19 cellular contexts compared by ENCODE assay signal in the genomic region with DNA sequence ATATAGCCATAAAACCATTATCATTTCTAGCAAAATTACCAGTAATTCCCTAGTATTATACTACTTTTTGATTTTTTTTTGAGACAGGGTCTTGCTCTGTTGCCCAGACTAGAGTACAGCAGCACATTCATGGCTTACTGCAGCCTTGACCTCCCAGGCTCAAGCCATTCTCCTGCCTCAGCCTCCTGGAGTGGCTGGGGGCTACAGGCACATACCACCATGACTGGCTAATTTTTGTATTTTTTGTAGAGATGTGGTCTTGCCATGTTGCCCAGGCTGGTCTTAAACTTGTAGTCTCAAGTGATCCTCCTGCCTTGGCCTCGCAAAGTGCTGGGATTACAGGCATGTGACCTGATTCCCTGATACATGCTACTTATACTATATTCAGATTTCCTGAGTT. TPM values are rescaled to one million over a fixed set of nuclear protein-coding genes. Genes with fewer than 3 reads are reported as not detected.
DNase-seq lines count a peak whose midpoint lies in the region; ATAC-seq and TF ChIP-seq lines count a peak whose summit lies in the region.
"Had no signal": no experiment of that assay in that cellular context is flagged by ENCODE, and none has a peak within 500 bp of the region (broad histone marks: within the 10 kb centered on the region; RNA-seq: fewer than 3 reads in every experiment).

No MANE protein-coding gene starts in this region.

- intact Hi-C loops in left ventricle myocardium superior (cut with micrococcal nuclease) = no loop called here
- intact Hi-C loops in dendritic cell treated with granulocyte-macrophage colony-stimulating factor and Interleukin-4, amounts not matched to agents 40 ng/mL and 50 ng/mL, for 4 days (cut with micrococcal nuclease) = no loop called here

- DNase-seq in activated CD8-positive, alpha-beta memory T cell treated with anti-CD3 and anti-CD28 coated beads for 24 hours = peak; percentile 35
- no peak for DNase-seq in activated CD8-positive, alpha-beta memory T cell treated with anti-CD3 and anti-CD28 coated beads, Interleukin-2, amount 10 ng/mL, durations not matched to agents 7 days and 5 days
- DNase-seq in right atrium auricular region (ENCODE audit: low spot score) = peak; percentile 21
- no peak for DNase-seq in left ventricle myocardium superior
- no peak for DNase-seq in NCI-H2227 (lab: John Stamatoyannopoulos, UW; ENCODE audit: unreplicated experiment)
- no peak for DNase-seq in stimulated activated CD4-positive, alpha-beta T cell treated with anti-CD3 and anti-CD28 coated beads, Interleukin-15, amount 100 ng/mL, for 24 hours
- DNase-seq: AML-193; C1 segment of cervical spinal cord; CD4-positive, alpha-beta memory T cell; COR-L47; DMS153; DMS79 treated with DMSO at 0.1 percent for 48 hours; EL; GOT3 had no signal

- TF ChIP-seq CTCF in right atrium auricular region (IDR thresholded peaks at IDR 0.05) = no peak

- H3K27me3 Mint-ChIP-seq in activated CD8-positive, alpha-beta memory T cell treated with anti-CD3 and anti-CD28 coated beads, Interleukin-2, amount 10 ng/mL, durations not matched to agents 7 days and 5 days = no peaks in the 10 kb centered on the region
- H3K27me3 Mint-ChIP-seq in dendritic cell treated with granulocyte-macrophage colony-stimulating factor and Interleukin-4, amounts not matched to agents 40 ng/mL and 50 ng/mL, for 4 days = no peaks in the 10 kb centered on the region
- H3K27me3 Mint-ChIP-seq: CD4-positive, alpha-beta memory T cell; IgD-negative memory B cell had no signal

- no peaks in the 10 kb centered on the region for H3K9me3 Mint-ChIP-seq in activated CD8-positive, alpha-beta memory T cell treated with anti-CD3 and anti-CD28 coated beads, Interleukin-2, amount 10 ng/mL, durations not matched to agents 7 days and 5 days (ENCODE audit: low read depth)
- no peaks in the 10 kb centered on the region for H3K9me3 Mint-ChIP-seq in dendritic cell treated with granulocyte-macrophage colony-stimulating factor and Interleukin-4, amounts not matched to agents 40 ng/mL and 50 ng/mL, for 4 days
- H3K9me3 Mint-ChIP-seq: CD4-positive, alpha-beta memory T cell; IgD-negative memory B cell had no signal

- CTCF ChIA-PET in activated CD8-positive, alpha-beta memory T cell treated with anti-CD3 and anti-CD28 coated beads, Interleukin-2, amount 10 ng/mL, durations not matched to agents 7 days and 5 days (lab: Charles Lee) = no interaction called here

- H3K4me3 ChIP-seq in right atrium auricular region = no peak overlapping the region
- H3K4me3 ChIP-seq: HAP-1 had no signal

- no peaks in the 10 kb centered on the region for H3K9me3 ChIP-seq in right atrium auricular region
- H3K9me3 ChIP-seq: HAP-1 had no signal

- H3K27ac ChIP-seq in right atrium auricular region = no peak overlapping the region
- H3K27ac ChIP-seq: 22Rv1 had no signal

- peaks cover 22% of the 10 kb centered on the region for H3K4me1 Mint-ChIP-seq in activated CD8-positive, alpha-beta memory T cell treated with anti-CD3 and anti-CD28 coated beads, Interleukin-2, amount 10 ng/mL, durations not matched to agents 7 days and 5 days
- peaks cover 42% of the 10 kb centered on the region for H3K4me1 Mint-ChIP-seq in dendritic cell treated with granulocyte-macrophage colony-stimulating factor and Interleukin-4, amounts not matched to agents 40 ng/mL and 50 ng/mL, for 4 days (ENCODE audit: low read depth)

- H3K4me3 Mint-ChIP-seq in activated CD8-positive, alpha-beta memory T cell treated with anti-CD3 and anti-CD28 coated beads, Interleukin-2, amount 10 ng/mL, durations not matched to agents 7 days and 5 days = no peak overlapping the region
- H3K4me3 Mint-ChIP-seq in dendritic cell treated with granulocyte-macrophage colony-stimulating factor and Interleukin-4, amounts not matched to agents 40 ng/mL and 50 ng/mL, for 4 days = no peak overlapping the region
- H3K4me3 Mint-ChIP-seq: IgD-negative memory B cell had no signal

- no peaks in the 10 kb centered on the region for H3K27me3 ChIP-seq in right atrium auricular region

- H3K4me1 ChIP-seq in right atrium auricular region = no peaks in the 10 kb centered on the region
- H3K4me1 ChIP-seq: HAP-1 had no signal

- H3K36me3 ChIP-seq in right atrium auricular region = no peaks in the 10 kb centered on the region

- ATAC-seq in activated CD8-positive, alpha-beta memory T cell treated with anti-CD3 and anti-CD28 coated beads, Interleukin-2, amount 10 ng/mL, durations not matched to agents 7 days and 5 days = no peak
- ATAC-seq in left ventricle myocardium superior (no peak), GM18867 (IDR thresholded peaks at IDR 0.05; ENCODE audit: unreplicated experiment) (no peak)

- H3K27ac Mint-ChIP-seq in activated CD8-positive, alpha-beta memory T cell treated with anti-CD3 and anti-CD28 coated beads, Interleukin-2, amount 10 ng/mL, durations not matched to agents 7 days and 5 days = no peak overlapping the region
- peak overlapping the region; percentile 57 for H3K27ac Mint-ChIP-seq in dendritic cell treated with granulocyte-macrophage colony-stimulating factor and Interleukin-4, amounts not matched to agents 40 ng/mL and 50 ng/mL, for 4 days

- H3K36me3 Mint-ChIP-seq in activated CD8-positive, alpha-beta memory T cell treated with anti-CD3 and anti-CD28 coated beads, Interleukin-2, amount 10 ng/mL, durations not matched to agents 7 days and 5 days = peaks cover 40% of the 10 kb centered on the region
- peaks cover 23% of the 10 kb centered on the region for H3K36me3 Mint-ChIP-seq in dendritic cell treated with granulocyte-macrophage colony-stimulating factor and Interleukin-4, amounts not matched to agents 40 ng/mL and 50 ng/mL, for 4 days (ENCODE audit: low read depth)

RNA-seq across cellular contexts. Expression of a gene that starts 13.7 kb away (rescaled TPM):
- 10 to 100 TPM; 26.5 to 28.4 TPM for total RNA-seq in activated CD8-positive, alpha-beta memory T cell treated with anti-CD3 and anti-CD28 coated beads, Interleukin-2, amount 10 ng/mL, durations not matched to agents 7 days and 5 days
- total RNA-seq in right atrium auricular region = 1 to 10 TPM; 3.2 to 6.4 TPM
- 4.4 TPM for total RNA-seq in left ventricle myocardium superior

Comparison
In these comparisons a context has a peak if more than half of its experiments do, and no peak if none do; other contexts are left out.
1. DNase-seq: peak in activated CD8-positive, alpha-beta memory T cell treated with anti-CD3 and anti-CD28 coated beads for 24 hours (single experiment) and right atrium auricular region (single experiment); none in activated CD8-positive, alpha-beta memory T cell treated with anti-CD3 and anti-CD28 coated beads, Interleukin-2, amount 10 ng/mL, durations not matched to agents 7 days and 5 days (single experiment), left ventricle myocardium superior (single experiment), NCI-H2227 (single experiment) and stimulated activated CD4-positive, alpha-beta T cell treated with anti-CD3 and anti-CD28 coated beads, Interleukin-15, amount 100 ng/mL, for 24 hours (single experiment).